2 cellular contexts compared by ENCODE assay signal in the genomic region with DNA sequence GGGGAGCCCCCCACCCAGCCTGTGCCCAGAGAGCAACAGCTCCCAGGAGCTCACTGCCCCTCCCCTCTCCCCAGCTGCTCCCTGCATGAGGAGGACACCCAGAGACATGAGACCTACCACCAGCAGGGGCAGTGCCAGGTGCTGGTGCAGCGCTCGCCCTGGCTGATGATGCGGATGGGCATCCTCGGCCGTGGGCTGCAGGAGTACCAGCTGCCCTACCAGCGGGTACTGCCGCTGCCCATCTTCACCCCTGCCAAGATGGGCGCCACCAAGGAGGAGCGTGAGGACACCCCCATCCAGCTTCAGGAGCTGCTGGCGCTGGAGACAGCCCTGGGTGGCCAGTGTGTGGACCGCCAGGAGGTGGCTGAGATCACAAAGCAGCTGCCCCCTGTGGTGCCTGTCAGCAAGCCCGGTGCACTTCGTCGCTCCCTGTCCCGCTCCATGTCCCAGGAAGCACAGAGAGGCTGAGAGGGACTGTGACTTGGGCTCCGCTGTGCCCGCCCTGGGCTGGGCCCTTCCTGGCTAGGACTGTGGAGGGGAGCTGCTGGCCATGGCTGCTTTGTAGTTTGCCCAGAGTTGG.
TF ChIP-seq lines count a peak whose summit lies in the region.

No MANE protein-coding gene starts in this region.

TF ChIP-seq in HEK293, 187 proteins besides CTCF, POLR2A, EP300 and RAD21 (continues in another document):
- TF ChIP-seq, protein P1, sequence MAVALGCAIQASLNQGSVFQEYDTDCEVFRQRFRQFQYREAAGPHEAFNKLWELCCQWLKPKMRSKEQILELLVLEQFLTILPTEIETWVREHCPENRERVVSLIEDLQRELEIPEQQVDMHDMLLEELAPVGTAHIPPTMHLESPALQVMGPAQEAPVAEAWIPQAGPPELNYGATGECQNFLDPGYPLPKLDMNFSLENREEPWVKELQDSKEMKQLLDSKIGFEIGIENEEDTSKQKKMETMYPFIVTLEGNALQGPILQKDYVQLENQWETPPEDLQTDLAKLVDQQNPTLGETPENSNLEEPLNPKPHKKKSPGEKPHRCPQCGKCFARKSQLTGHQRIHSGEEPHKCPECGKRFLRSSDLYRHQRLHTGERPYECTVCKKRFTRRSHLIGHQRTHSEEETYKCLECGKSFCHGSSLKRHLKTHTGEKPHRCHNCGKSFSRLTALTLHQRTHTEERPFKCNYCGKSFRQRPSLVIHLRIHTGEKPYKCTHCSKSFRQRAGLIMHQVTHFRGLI (tag by site-specific recombination; IDR thresholded peaks at IDR 0.05) = no peak
- TF ChIP-seq ZNF311 (tag by site-specific recombination; IDR thresholded peaks at IDR 0.05; ENCODE audit: borderline replicate concordance) = no peak
- TF ChIP-seq, protein P2, sequence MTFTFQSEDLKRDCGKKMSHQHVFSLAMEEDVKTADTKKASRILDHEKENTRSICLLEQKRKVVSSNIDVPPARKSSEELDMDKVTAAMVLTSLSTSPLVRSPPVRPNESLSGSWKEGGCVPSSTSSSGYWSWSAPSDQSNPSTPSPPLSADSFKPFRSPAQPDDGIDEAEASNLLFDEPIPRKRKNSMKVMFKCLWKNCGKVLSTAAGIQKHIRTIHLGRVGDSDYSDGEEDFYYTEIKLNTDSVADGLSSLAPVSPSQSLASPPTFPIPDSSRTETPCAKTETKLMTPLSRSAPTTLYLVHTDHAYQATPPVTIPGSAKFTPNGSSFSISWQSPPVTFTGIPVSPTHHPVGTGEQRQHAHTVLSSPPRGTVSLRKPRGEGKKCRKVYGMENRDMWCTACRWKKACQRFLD (tag by site-specific recombination; IDR thresholded peaks at IDR 0.05) = no peak
- no peak for TF ChIP-seq ZSCAN16 (tag by site-specific recombination; IDR thresholded peaks at IDR 0.05)
- TF ChIP-seq, protein P3, sequence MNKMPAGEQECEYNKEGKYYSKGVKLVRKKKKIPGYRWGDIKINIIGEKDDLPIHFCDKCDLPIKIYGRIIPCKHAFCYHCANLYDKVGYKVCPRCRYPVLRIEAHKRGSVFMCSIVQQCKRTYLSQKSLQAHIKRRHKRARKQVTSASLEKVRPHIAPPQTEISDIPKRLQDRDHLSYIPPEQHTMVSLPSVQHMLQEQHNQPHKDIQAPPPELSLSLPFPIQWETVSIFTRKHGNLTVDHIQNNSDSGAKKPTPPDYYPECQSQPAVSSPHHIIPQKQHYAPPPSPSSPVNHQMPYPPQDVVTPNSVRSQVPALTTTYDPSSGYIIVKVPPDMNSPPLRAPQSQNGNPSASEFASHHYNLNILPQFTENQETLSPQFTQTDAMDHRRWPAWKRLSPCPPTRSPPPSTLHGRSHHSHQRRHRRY (tag by site-specific recombination; IDR thresholded peaks at IDR 0.05) = no peak
- TF ChIP-seq, protein P4, sequence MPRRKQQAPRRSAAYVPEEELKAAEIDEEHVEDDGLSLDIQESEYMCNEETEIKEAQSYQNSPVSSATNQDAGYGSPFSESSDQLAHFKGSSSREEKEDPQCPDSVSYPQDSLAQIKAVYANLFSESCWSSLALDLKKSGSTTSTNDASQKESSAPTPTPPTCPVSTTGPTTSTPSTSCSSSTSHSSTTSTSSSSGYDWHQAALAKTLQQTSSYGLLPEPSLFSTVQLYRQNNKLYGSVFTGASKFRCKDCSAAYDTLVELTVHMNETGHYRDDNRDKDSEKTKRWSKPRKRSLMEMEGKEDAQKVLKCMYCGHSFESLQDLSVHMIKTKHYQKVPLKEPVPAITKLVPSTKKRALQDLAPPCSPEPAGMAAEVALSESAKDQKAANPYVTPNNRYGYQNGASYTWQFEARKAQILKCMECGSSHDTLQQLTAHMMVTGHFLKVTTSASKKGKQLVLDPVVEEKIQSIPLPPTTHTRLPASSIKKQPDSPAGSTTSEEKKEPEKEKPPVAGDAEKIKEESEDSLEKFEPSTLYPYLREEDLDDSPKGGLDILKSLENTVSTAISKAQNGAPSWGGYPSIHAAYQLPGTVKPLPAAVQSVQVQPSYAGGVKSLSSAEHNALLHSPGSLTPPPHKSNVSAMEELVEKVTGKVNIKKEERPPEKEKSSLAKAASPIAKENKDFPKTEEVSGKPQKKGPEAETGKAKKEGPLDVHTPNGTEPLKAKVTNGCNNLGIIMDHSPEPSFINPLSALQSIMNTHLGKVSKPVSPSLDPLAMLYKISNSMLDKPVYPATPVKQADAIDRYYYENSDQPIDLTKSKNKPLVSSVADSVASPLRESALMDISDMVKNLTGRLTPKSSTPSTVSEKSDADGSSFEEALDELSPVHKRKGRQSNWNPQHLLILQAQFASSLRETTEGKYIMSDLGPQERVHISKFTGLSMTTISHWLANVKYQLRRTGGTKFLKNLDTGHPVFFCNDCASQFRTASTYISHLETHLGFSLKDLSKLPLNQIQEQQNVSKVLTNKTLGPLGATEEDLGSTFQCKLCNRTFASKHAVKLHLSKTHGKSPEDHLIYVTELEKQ (tag by site-specific recombination; IDR thresholded peaks at IDR 0.05; ENCODE audit: borderline replicate concordance) = no peak
- TF ChIP-seq, protein P5, sequence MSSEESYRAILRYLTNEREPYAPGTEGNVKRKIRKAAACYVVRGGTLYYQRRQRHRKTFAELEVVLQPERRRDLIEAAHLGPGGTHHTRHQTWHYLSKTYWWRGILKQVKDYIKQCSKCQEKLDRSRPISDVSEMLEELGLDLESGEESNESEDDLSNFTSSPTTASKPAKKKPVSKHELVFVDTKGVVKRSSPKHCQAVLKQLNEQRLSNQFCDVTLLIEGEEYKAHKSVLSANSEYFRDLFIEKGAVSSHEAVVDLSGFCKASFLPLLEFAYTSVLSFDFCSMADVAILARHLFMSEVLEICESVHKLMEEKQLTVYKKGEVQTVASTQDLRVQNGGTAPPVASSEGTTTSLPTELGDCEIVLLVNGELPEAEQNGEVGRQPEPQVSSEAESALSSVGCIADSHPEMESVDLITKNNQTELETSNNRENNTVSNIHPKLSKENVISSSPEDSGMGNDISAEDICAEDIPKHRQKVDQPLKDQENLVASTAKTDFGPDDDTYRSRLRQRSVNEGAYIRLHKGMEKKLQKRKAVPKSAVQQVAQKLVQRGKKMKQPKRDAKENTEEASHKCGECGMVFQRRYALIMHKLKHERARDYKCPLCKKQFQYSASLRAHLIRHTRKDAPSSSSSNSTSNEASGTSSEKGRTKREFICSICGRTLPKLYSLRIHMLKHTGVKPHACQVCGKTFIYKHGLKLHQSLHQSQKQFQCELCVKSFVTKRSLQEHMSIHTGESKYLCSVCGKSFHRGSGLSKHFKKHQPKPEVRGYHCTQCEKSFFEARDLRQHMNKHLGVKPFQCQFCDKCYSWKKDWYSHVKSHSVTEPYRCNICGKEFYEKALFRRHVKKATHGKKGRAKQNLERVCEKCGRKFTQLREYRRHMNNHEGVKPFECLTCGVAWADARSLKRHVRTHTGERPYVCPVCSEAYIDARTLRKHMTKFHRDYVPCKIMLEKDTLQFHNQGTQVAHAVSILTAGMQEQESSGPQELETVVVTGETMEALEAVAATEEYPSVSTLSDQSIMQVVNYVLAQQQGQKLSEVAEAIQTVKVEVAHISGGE (tag by site-specific recombination; conservative IDR thresholded peaks at IDR 0.05; ENCODE audit: low read depth) = no peak
- no peak for TF ChIP-seq KLF16 (tag by site-specific recombination; IDR thresholded peaks at IDR 0.05)
- no peak for TF ChIP-seq ZNF112 (tag by site-specific recombination; IDR thresholded peaks at IDR 0.05)
- TF ChIP-seq ZNF670 (tag by site-specific recombination; IDR thresholded peaks at IDR 0.05; ENCODE audit: low read depth) = no peak
- TF ChIP-seq MZF1 (tag by site-specific recombination; IDR thresholded peaks at IDR 0.05; ENCODE audit: borderline replicate concordance) = no peak
- TF ChIP-seq GLIS1 (tag by site-specific recombination; IDR thresholded peaks at IDR 0.05) = peak; percentile 99
- TF ChIP-seq ZNF211 (tag by site-specific recombination; IDR thresholded peaks at IDR 0.05; ENCODE audit: low read depth) = no peak
- no peak for TF ChIP-seq ZNF843 (tag by site-specific recombination; IDR thresholded peaks at IDR 0.05)
- TF ChIP-seq ZNF596 (tag by site-specific recombination; IDR thresholded peaks at IDR 0.05) = no peak

TF ChIP-seq in HepG2, 621 proteins besides CTCF, POLR2A, EP300 and RAD21 (continues in another document):
- TF ChIP-seq AGO1 (IDR thresholded peaks at IDR 0.05; ENCODE audit: low read depth, low read length, poor library complexity, severe bottlenecking) = peak; percentile 66
- TF ChIP-seq CBFB (CRISPR knock-in tag; IDR thresholded peaks at IDR 0.05) = no peak
- no peak for TF ChIP-seq GTF3A (CRISPR knock-in tag; conservative IDR thresholded peaks at IDR 0.05)
- TF ChIP-seq, protein P6, sequence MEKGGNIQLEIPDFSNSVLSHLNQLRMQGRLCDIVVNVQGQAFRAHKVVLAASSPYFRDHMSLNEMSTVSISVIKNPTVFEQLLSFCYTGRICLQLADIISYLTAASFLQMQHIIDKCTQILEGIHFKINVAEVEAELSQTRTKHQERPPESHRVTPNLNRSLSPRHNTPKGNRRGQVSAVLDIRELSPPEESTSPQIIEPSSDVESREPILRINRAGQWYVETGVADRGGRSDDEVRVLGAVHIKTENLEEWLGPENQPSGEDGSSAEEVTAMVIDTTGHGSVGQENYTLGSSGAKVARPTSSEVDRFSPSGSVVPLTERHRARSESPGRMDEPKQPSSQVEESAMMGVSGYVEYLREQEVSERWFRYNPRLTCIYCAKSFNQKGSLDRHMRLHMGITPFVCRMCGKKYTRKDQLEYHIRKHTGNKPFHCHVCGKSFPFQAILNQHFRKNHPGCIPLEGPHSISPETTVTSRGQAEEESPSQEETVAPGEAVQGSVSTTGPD (CRISPR knock-in tag; IDR thresholded peaks at IDR 0.05) = no peak
- TF ChIP-seq, protein P7, sequence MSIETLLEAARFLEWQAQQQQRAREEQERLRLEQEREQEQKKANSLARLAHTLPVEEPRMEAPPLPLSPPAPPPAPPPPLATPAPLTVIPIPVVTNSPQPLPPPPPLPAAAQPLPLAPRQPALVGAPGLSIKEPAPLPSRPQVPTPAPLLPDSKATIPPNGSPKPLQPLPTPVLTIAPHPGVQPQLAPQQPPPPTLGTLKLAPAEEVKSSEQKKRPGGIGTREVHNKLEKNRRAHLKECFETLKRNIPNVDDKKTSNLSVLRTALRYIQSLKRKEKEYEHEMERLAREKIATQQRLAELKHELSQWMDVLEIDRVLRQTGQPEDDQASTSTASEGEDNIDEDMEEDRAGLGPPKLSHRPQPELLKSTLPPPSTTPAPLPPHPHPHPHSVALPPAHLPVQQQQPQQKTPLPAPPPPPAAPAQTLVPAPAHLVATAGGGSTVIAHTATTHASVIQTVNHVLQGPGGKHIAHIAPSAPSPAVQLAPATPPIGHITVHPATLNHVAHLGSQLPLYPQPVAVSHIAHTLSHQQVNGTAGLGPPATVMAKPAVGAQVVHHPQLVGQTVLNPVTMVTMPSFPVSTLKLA (IDR thresholded peaks at IDR 0.05) = no peak
- TF ChIP-seq ZNF747 (CRISPR knock-in tag; IDR thresholded peaks at IDR 0.05; ENCODE audit: borderline replicate concordance) = no peak
- no peak for TF ChIP-seq SMC3 (IDR thresholded peaks at IDR 0.05; ENCODE audit: low read length)
- TF ChIP-seq ATF7-NPFF (CRISPR knock-in tag; IDR thresholded peaks at IDR 0.05; ENCODE audit: low read depth) = no peak
- no peak for TF ChIP-seq ZNF530 (CRISPR knock-in tag; IDR thresholded peaks at IDR 0.05; ENCODE audit: low read depth)
- no peak for TF ChIP-seq ZMAT3 (CRISPR knock-in tag; conservative IDR thresholded peaks at IDR 0.05)
- peak; percentile 92 for TF ChIP-seq HNRNPL (IDR thresholded peaks at IDR 0.05; ENCODE audit: low read depth, low read length)
- peak; percentile 30; the same call in 1 of the 2 replicates for TF ChIP-seq KDM2A (CRISPR knock-in tag; IDR thresholded peaks at IDR 0.05; ENCODE audit: borderline replicate concordance, low read depth)
- no peak for TF ChIP-seq ZNF329 (CRISPR knock-in tag; IDR thresholded peaks at IDR 0.05; ENCODE audit: low read depth)
- no peak for TF ChIP-seq ZIK1 (CRISPR knock-in tag; IDR thresholded peaks at IDR 0.05; ENCODE audit: borderline replicate concordance, low read depth)
- TF ChIP-seq AGO2 (optimal IDR thresholded peaks at IDR 0.05; ENCODE audit: low read depth, low read length) = peak; percentile 35
- TF ChIP-seq, protein P8, sequence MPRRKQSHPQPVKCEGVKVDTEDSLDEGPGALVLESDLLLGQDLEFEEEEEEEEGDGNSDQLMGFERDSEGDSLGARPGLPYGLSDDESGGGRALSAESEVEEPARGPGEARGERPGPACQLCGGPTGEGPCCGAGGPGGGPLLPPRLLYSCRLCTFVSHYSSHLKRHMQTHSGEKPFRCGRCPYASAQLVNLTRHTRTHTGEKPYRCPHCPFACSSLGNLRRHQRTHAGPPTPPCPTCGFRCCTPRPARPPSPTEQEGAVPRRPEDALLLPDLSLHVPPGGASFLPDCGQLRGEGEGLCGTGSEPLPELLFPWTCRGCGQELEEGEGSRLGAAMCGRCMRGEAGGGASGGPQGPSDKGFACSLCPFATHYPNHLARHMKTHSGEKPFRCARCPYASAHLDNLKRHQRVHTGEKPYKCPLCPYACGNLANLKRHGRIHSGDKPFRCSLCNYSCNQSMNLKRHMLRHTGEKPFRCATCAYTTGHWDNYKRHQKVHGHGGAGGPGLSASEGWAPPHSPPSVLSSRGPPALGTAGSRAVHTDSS (CRISPR knock-in tag; conservative IDR thresholded peaks at IDR 0.05) = no peak
- TF ChIP-seq, protein P9, sequence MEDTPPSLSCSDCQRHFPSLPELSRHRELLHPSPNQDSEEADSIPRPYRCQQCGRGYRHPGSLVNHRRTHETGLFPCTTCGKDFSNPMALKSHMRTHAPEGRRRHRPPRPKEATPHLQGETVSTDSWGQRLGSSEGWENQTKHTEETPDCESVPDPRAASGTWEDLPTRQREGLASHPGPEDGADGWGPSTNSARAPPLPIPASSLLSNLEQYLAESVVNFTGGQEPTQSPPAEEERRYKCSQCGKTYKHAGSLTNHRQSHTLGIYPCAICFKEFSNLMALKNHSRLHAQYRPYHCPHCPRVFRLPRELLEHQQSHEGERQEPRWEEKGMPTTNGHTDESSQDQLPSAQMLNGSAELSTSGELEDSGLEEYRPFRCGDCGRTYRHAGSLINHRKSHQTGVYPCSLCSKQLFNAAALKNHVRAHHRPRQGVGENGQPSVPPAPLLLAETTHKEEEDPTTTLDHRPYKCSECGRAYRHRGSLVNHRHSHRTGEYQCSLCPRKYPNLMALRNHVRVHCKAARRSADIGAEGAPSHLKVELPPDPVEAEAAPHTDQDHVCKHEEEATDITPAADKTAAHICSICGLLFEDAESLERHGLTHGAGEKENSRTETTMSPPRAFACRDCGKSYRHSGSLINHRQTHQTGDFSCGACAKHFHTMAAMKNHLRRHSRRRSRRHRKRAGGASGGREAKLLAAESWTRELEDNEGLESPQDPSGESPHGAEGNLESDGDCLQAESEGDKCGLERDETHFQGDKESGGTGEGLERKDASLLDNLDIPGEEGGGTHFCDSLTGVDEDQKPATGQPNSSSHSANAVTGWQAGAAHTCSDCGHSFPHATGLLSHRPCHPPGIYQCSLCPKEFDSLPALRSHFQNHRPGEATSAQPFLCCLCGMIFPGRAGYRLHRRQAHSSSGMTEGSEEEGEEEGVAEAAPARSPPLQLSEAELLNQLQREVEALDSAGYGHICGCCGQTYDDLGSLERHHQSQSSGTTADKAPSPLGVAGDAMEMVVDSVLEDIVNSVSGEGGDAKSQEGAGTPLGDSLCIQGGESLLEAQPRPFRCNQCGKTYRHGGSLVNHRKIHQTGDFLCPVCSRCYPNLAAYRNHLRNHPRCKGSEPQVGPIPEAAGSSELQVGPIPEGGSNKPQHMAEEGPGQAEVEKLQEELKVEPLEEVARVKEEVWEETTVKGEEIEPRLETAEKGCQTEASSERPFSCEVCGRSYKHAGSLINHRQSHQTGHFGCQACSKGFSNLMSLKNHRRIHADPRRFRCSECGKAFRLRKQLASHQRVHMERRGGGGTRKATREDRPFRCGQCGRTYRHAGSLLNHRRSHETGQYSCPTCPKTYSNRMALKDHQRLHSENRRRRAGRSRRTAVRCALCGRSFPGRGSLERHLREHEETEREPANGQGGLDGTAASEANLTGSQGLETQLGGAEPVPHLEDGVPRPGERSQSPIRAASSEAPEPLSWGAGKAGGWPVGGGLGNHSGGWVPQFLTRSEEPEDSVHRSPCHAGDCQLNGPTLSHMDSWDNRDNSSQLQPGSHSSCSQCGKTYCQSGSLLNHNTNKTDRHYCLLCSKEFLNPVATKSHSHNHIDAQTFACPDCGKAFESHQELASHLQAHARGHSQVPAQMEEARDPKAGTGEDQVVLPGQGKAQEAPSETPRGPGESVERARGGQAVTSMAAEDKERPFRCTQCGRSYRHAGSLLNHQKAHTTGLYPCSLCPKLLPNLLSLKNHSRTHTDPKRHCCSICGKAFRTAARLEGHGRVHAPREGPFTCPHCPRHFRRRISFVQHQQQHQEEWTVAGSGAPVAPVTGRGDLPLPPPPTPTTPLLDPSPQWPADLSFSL (CRISPR knock-in tag; IDR thresholded peaks at IDR 0.05) = no peak
- TF ChIP-seq SMAD1 (CRISPR knock-in tag; IDR thresholded peaks at IDR 0.05; ENCODE audit: borderline replicate concordance, low read depth) = no peak
